Comparison of ENCODE assay signal across 23 cellular contexts in the genomic region with DNA sequence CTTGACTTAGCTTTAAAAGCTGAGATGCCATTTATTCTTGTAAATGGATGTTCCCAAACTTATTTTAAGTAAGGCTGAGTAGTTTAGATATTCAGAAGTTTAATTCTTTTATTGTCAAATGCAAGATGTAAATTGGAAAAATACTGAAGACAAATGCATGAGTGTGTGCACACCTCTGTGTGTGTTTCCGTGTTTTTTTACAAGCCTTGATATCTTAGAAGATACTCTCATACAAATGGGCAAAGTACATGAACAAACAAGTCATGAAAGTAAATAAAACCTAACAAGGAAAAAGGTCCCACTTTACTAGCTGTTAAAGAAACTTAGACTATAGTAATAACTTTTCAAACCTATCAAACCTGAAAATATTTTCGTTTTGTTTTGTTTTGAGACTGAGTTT. TPM values are rescaled to one million over a fixed set of nuclear protein-coding genes. Genes with fewer than 3 reads are reported as not detected.
"Had no signal": no experiment of that assay in that cellular context is flagged by ENCODE, and none has a peak within 500 bp of the region (broad histone marks: within the 10 kb centered on the region; RNA-seq: fewer than 3 reads in every experiment).

No MANE protein-coding gene starts in this region.

- H3K4me3 ChIP-seq: body of pancreas, left ventricle myocardium inferior, prostate gland, right atrium auricular region, tibial artery had no signal

- H3K27me3 ChIP-seq: body of pancreas, right atrium auricular region, tibial artery had no signal

- H3K27ac ChIP-seq: body of pancreas, left ventricle myocardium inferior, prostate gland, right atrium auricular region, tibial artery had no signal

- FAIRE-seq: endometrium, keratinocyte, urothelium cell line had no signal

- H3K9me3 ChIP-seq: body of pancreas, left ventricle myocardium inferior, prostate gland, right atrium auricular region, tibial artery had no signal

- H3K27me3 Mint-ChIP-seq: activated B cell treated with CpG ODN at 0.5 μM for 24 hours; activated naive CD8-positive, alpha-beta T cell; naive B cell had no signal

- H3K4me1 Mint-ChIP-seq: neural crest cell had no signal

- H3K36me3 ChIP-seq: prostate gland, right atrium auricular region, tibial artery had no signal

- DNase-seq: activated B cell treated with CpG ODN at 0.5 μM for 24 hours; activated CD4-positive, alpha-beta T cell treated with anti-CD3 and anti-CD28 coated beads for 48 hours; activated CD8-positive, alpha-beta memory T cell treated with anti-CD3 and anti-CD28 coated beads, Interleukin-2, amount 50 U/mL, for 4 hours; activated gamma-delta T cell; activated T-cell treated with anti-CD3 and anti-CD28 coated beads, Interleukin-2, amount 50 U/mL, for 4 hours; body of pancreas; erythroblast; foreskin melanocyte; left ventricle myocardium inferior; mammary epithelial cell; midbrain; naive B cell; stimulated activated naive CD8-positive, alpha-beta T cell treated with anti-CD3 and anti-CD28 coated beads, Interleukin-15, Interleukin-2, amounts not matched to agents 100 U/mL and 50 U/mL, for 24 hours; substantia nigra; tibial artery had no signal

- H3K4me1 ChIP-seq: body of pancreas, left ventricle myocardium inferior, prostate gland, right atrium auricular region, tibial artery had no signal

- H3K9me3 Mint-ChIP-seq: activated T-cell treated with anti-CD3 and anti-CD28 coated beads, Interleukin-2, amount 50 U/mL, for 4 hours; neural crest cell; T-helper 2 cell treated with Interferon-gamma antibody and Interleukin-4, amounts not matched to agents 5 μg/mL and 100 μg/mL, for 36 hours had no signal

- H3K27ac Mint-ChIP-seq: activated B cell treated with CpG ODN at 0.5 μM for 24 hours; activated naive CD8-positive, alpha-beta T cell; T-helper 2 cell treated with Interferon-gamma antibody and Interleukin-4, amounts not matched to agents 5 μg/mL and 100 μg/mL, for 36 hours had no signal

- ATAC-seq: activated T-cell treated with anti-CD3 and anti-CD28 coated beads, Interleukin-2, amount 50 U/mL, for 4 hours; body of pancreas; stimulated activated naive CD8-positive, alpha-beta T cell treated with anti-CD3 and anti-CD28 coated beads, Interleukin-15, Interleukin-2, amounts not matched to agents 100 U/mL and 50 U/mL, for 24 hours had no signal

- H3K4me3 Mint-ChIP-seq: activated B cell treated with CpG ODN at 0.5 μM for 24 hours; activated naive CD8-positive, alpha-beta T cell; activated T-cell treated with anti-CD3 and anti-CD28 coated beads, Interleukin-2, amount 50 U/mL, for 4 hours; naive B cell; neural crest cell; T-helper 2 cell treated with Interferon-gamma antibody and Interleukin-4, amounts not matched to agents 5 μg/mL and 100 μg/mL, for 36 hours had no signal

RNA-seq across cellular contexts. Expression of a gene that starts 29.0 kb away (rescaled TPM):
- total RNA-seq: neural crest cell had no signal
